In the genomic region with DNA sequence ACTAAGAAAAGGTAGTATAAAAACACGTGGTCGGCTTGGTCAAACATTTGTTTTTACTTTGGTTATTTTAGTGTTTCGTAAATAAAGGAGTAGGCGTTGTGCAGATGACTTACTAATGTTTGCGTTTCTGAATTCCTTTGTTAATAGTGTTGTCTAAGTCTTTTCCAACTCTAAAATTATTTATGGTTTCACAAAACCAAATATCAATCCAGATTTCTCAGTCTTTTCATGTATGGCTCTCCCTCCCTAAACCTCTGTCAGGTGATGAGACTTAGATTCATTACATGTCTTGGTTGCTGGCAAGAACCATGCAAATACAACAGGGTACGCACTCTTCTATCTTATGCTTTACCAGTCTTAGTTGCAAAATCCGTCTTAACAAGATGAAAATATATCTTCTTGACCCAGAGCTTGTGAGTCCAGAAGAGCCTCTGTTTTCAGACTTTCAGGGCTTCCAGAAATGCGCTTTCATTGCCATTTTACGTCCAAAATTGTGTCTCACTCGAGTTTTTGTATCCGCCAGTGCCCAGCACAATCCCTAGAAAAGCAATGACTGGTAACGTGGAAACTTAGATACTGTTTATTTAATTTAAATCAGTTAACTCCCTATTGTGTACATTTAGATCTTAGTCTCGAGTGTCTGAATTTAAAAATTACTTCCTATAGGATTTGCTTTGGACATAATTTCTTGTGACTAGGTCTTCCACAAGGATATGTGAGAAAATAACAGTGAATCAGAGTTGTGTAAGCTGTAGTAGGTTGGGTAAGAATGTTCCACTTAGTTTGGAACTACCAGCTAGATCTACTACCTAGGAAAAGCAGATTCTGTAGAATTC, we compare ENCODE assay signal across 8 cellular contexts. TPM values are rescaled to one million over a fixed set of nuclear protein-coding genes. Genes with fewer than 3 reads are reported as not detected.
A peak's percentile ranks its signal among the peaks of the same experiment; 100 is the strongest.
DNase-seq lines count a peak whose midpoint lies in the region; TF ChIP-seq lines count a peak whose summit lies in the region.

No MANE protein-coding gene starts in this region.

- peak overlapping the region; percentile 89 for H3K27ac Mint-ChIP-seq in T-helper 2 cell treated with Interferon-gamma antibody and Interleukin-4, amounts not matched to agents 5 μg/mL and 100 μg/mL, for 36 hours

- DNase-seq in AG04450 (ENCODE audit: low read depth, low spot score) (no peak), GM13977 (ENCODE audit: low spot score) (peak; percentile 24), fibroblast of villous mesenchyme (ENCODE audit: low read depth) (peak; percentile 59), prostate gland (ENCODE audit: low spot score) (no peak), D341Med (ENCODE audit: low spot score) (no peak), NCI-H1436 (lab: John Stamatoyannopoulos, UW) (no peak)
- no peak for DNase-seq in T-helper 2 cell treated with Interferon-gamma antibody and Interleukin-4, amounts not matched to agents 5 μg/mL and 100 μg/mL, for 36 hours (ENCODE audit: low spot score)
- DNase-seq in stimulated activated CD4-positive, alpha-beta T cell treated with anti-CD3 and anti-CD28 coated beads, Interleukin-1b, Interleukin-23, amount 100 ng/mL, for 48 hours: no peak

- POLR2A ChIA-PET in AG04450 (lab: Yijun Ruan, JAX): no interaction called here

- H3K4me1 ChIP-seq in prostate gland (replicated peaks): peaks cover 4% of the 10 kb centered on the region

- 15% methylated on average over 13 of the region's 13 CpGs for WGBS in prostate gland

- H3K36me3 ChIP-seq in prostate gland: no peaks in the 10 kb centered on the region

- peaks cover 20% of the 10 kb centered on the region for H3K27me3 Mint-ChIP-seq in T-helper 2 cell treated with Interferon-gamma antibody and Interleukin-4, amounts not matched to agents 5 μg/mL and 100 μg/mL, for 36 hours (ENCODE audit: low read depth)

- TF ChIP-seq POLR2A in prostate gland (IDR thresholded peaks at IDR 0.05): no peak

- no peaks in the 10 kb centered on the region for H3K9me3 ChIP-seq in AG04450 (ENCODE audit: control insufficient read depth, insufficient read depth, low read length)
- no peaks in the 10 kb centered on the region for H3K9me3 ChIP-seq in prostate gland

- H3K27me3 ChIP-seq in AG04450 (ENCODE audit: control insufficient read depth, insufficient read depth, low read length) (no peaks in the 10 kb centered on the region), prostate gland (replicated peaks; ENCODE audit: insufficient read depth) (no peaks in the 10 kb centered on the region)

- intact Hi-C loops in prostate gland (cut with DNase I): no loop called here

- no peaks in the 10 kb centered on the region for H3K9me3 Mint-ChIP-seq in T-helper 2 cell treated with Interferon-gamma antibody and Interleukin-4, amounts not matched to agents 5 μg/mL and 100 μg/mL, for 36 hours

- H3K4me3 ChIP-seq in AG04450 (ENCODE audit: low read depth, low read length): peak overlapping the region; percentile 84
- peak overlapping the region; percentile 77 for H3K4me3 ChIP-seq in fibroblast of villous mesenchyme (ENCODE audit: low read depth, low read length)
- H3K4me3 ChIP-seq in prostate gland: peak overlapping the region; percentile 61 to 66

- peak overlapping the region; percentile 89 for H3K4me3 Mint-ChIP-seq in T-helper 2 cell treated with Interferon-gamma antibody and Interleukin-4, amounts not matched to agents 5 μg/mL and 100 μg/mL, for 36 hours

- H3K4me1 Mint-ChIP-seq in T-helper 2 cell treated with Interferon-gamma antibody and Interleukin-4, amounts not matched to agents 5 μg/mL and 100 μg/mL, for 36 hours (ENCODE audit: low read depth): peaks cover 19% of the 10 kb centered on the region

- CTCF ChIA-PET in AG04450 (lab: Charles Lee): no interaction called here

- H3K27ac ChIP-seq in AG04450 (ENCODE audit: low read depth, low read length) (no peak overlapping the region), prostate gland (peak overlapping the region; percentile 85 to 90)

- peaks cover 18% of the 10 kb centered on the region for H3K36me3 Mint-ChIP-seq in T-helper 2 cell treated with Interferon-gamma antibody and Interleukin-4, amounts not matched to agents 5 μg/mL and 100 μg/mL, for 36 hours (ENCODE audit: low read depth)

- in situ Hi-C loops in GM13977 (cut with MboI; ENCODE audit: low pct_unique_long_range_greater_than_20kb, low sequenced_read_pairs, unreplicated experiment): no loop called here

- TF ChIP-seq CTCF in AG04450 (IDR thresholded peaks at IDR 0.05; ENCODE audit: low read depth, low read length): no peak
- no peak for TF ChIP-seq CTCF in GM13977 (IDR thresholded peaks at IDR 0.05; ENCODE audit: extremely low read depth, insufficient read depth, missing control alignments)
- TF ChIP-seq CTCF in fibroblast of villous mesenchyme (IDR thresholded peaks at IDR 0.05; ENCODE audit: insufficient read depth, low read depth, low read length): no peak
- TF ChIP-seq CTCF in prostate gland (IDR thresholded peaks at IDR 0.05): no peak

RNA-seq across cellular contexts. Expression of gene MTHFD2L, which starts 0.9 kb away (rescaled TPM):
- 4.1 and 6.2 TPM in 2 replicates for polyA plus RNA-seq in AG04450 (2011; rRNA removed)
- 4.6 and 9.0 TPM in 2 replicates for polyA minus RNA-seq in AG04450 (2011; rRNA and poly(A)+ RNA removed)
- 7.4 and 16.8 TPM in 2 replicates for total RNA-seq in fibroblast of villous mesenchyme
- 10 to 100 TPM; 15.8 to 19.9 TPM for total RNA-seq in prostate gland

RNA-seq across cellular contexts. Expression of gene CXCL2, which starts 59.8 kb away (rescaled TPM):
- polyA plus RNA-seq in AG04450 (2011; rRNA removed): 0.69 and 0.84 TPM in 2 replicates
- 0.55 and 1.3 TPM in 2 replicates for polyA minus RNA-seq in AG04450 (2011; rRNA and poly(A)+ RNA removed)
- total RNA-seq in fibroblast of villous mesenchyme (1.3 and 3.5 TPM in 2 replicates), prostate gland (1 to 10 TPM in 1 of 2 donors, under 1 TPM in 1; 0.62 to 9.3 TPM)

Comparison
In these comparisons a context has a peak if more than half of its experiments do, and no peak if none do; other contexts are left out.
1. DNase-seq: peak in GM13977 (single experiment) and fibroblast of villous mesenchyme (single experiment); none in AG04450 (single experiment), T-helper 2 cell treated with Interferon-gamma antibody and Interleukin-4, amounts not matched to agents 5 μg/mL and 100 μg/mL, for 36 hours (single experiment), prostate gland (single experiment), D341Med (single experiment), stimulated activated CD4-positive, alpha-beta T cell treated with anti-CD3 and anti-CD28 coated beads, Interleukin-1b, Interleukin-23, amount 100 ng/mL, for 48 hours (single experiment) and NCI-H1436 (single experiment).
2. Peak in every context shown above with its lines, with median percentiles within 50 percentile points of each other: H3K4me3 ChIP-seq.